ENCODE assay signal across 9 cellular contexts in genomic region chr7:150994141-150994837, GRCh38. TPM values are rescaled to one million over a fixed set of nuclear protein-coding genes. Genes with fewer than 3 reads are reported as not detected.
A peak's percentile ranks its signal among the peaks of the same experiment; 100 is the strongest.
DNase-seq lines count a peak whose midpoint lies in the region; ATAC-seq and TF ChIP-seq lines count a peak whose summit lies in the region.
"Had no signal": no experiment of that assay in that cellular context is flagged by ENCODE, and none has a peak within 500 bp of the region (broad histone marks: within the 10 kb centered on the region; RNA-seq: fewer than 3 reads in every experiment).

No MANE protein-coding gene starts in this region.

- POLR2A ChIA-PET in activated CD4-positive, alpha-beta memory T cell treated with anti-CD3 and anti-CD28 coated beads, Interleukin-2, amount 10 ng/mL, durations not matched to agents 7 days and 5 days (lab: Charles Lee), result interaction anchor here (0.8 to 4.1 kb wide), 5 partner anchors 14 to 545 kb away, joined by 3 to 31 read pairs (median 5); no protein-coding TSS in a partner anchor

- peak overlapping the region; percentile 61 for H3K27ac Mint-ChIP-seq in activated CD4-positive, alpha-beta memory T cell treated with anti-CD3 and anti-CD28 coated beads, Interleukin-2, amount 10 ng/mL, durations not matched to agents 7 days and 5 days
- no peak overlapping the region for H3K27ac Mint-ChIP-seq in type B pancreatic cell

- peak overlapping the region in 4 of 5 donors; percentile 38 to 62 (median 46) for H3K9ac ChIP-seq in subcutaneous abdominal adipose tissue (ENCODE audit: low read length in 5 of 5)

- H3K9me3 ChIP-seq in subcutaneous abdominal adipose tissue (ENCODE audit: control insufficient read depth in 5 of 5, low read length in 5 of 5), result peaks cover 0 to 15% (median 0%) of the 10 kb centered on the region in 5 donors

- peak; percentile 48 for DNase-seq in activated CD4-positive, alpha-beta T cell treated with anti-CD3 and anti-CD28 coated beads for 48 hours
- DNase-seq in activated CD4-positive, alpha-beta T cell treated with anti-CD3 and anti-CD28 coated beads, Interleukin-2, amount 50 U/mL, for 1 hour, result no peak
- DNase-seq in activated CD4-positive, alpha-beta memory T cell treated with anti-CD3 and anti-CD28 coated beads, Interleukin-2, amount 10 ng/mL, durations not matched to agents 7 days and 5 days, result peak; percentile 54
- DNase-seq in left colon (no peak), type B pancreatic cell (ENCODE audit: extremely low spot score, unreplicated experiment) (no peak)
- DNase-seq in activated effector memory CD4-positive, alpha-beta T cell treated with Interleukin-2 at 50 U/mL for 16 hours, result no peak
- DNase-seq: NCI-H2081 had no signal

- peaks cover 0 to 16% (median 9%) of the 10 kb centered on the region in 5 donors for H3K36me3 ChIP-seq in subcutaneous abdominal adipose tissue (ENCODE audit: control insufficient read depth in 5 of 5, insufficient read depth in 5 of 5, low read length in 5 of 5)

- intact Hi-C loops in left colon (cut with DNase I, micrococcal nuclease), result no loop called here

- peaks cover 17% of the 10 kb centered on the region for H3K9me3 Mint-ChIP-seq in activated CD4-positive, alpha-beta memory T cell treated with anti-CD3 and anti-CD28 coated beads, Interleukin-2, amount 10 ng/mL, durations not matched to agents 7 days and 5 days
- peaks cover 6% of the 10 kb centered on the region for H3K9me3 Mint-ChIP-seq in type B pancreatic cell

- H3K27me3 Mint-ChIP-seq in activated CD4-positive, alpha-beta memory T cell treated with anti-CD3 and anti-CD28 coated beads, Interleukin-2, amount 10 ng/mL, durations not matched to agents 7 days and 5 days, result peaks cover 10% of the 10 kb centered on the region
- H3K27me3 Mint-ChIP-seq in type B pancreatic cell, result peaks cover 11% of the 10 kb centered on the region

- peak; percentile 58 for ATAC-seq in left colon
- ATAC-seq in HG03175 (IDR thresholded peaks at IDR 0.05; ENCODE audit: unreplicated experiment), result no peak

- H3K36me3 Mint-ChIP-seq in activated CD4-positive, alpha-beta memory T cell treated with anti-CD3 and anti-CD28 coated beads, Interleukin-2, amount 10 ng/mL, durations not matched to agents 7 days and 5 days (ENCODE audit: low read depth), result peaks cover 15% of the 10 kb centered on the region
- no peaks in the 10 kb centered on the region for H3K36me3 Mint-ChIP-seq in type B pancreatic cell

- no peak for TF ChIP-seq CTCF in type B pancreatic cell (conservative IDR thresholded peaks at IDR 0.05)

- peaks cover 4 to 52% (median 33%) of the 10 kb centered on the region in 5 donors for H3K4me1 ChIP-seq in subcutaneous abdominal adipose tissue (ENCODE audit: control insufficient read depth in 5 of 5, insufficient read depth in 5 of 5, low read length in 5 of 5)

- peaks cover 43% of the 10 kb centered on the region for H3K4me1 Mint-ChIP-seq in activated CD4-positive, alpha-beta memory T cell treated with anti-CD3 and anti-CD28 coated beads, Interleukin-2, amount 10 ng/mL, durations not matched to agents 7 days and 5 days
- H3K4me1 Mint-ChIP-seq in type B pancreatic cell (ENCODE audit: unreplicated experiment), result peaks cover 12% of the 10 kb centered on the region

- H3K27ac ChIP-seq in subcutaneous abdominal adipose tissue (ENCODE audit: low read depth, low read length), result peak overlapping the region; percentile 67

- H3K27me3 ChIP-seq in subcutaneous abdominal adipose tissue (ENCODE audit: control insufficient read depth in 5 of 5, insufficient read depth in 4 of 5, low read length in 5 of 5), result peaks cover 0 to 6% (median 0%) of the 10 kb centered on the region in 5 donors

- H3K4me3 Mint-ChIP-seq in activated CD4-positive, alpha-beta memory T cell treated with anti-CD3 and anti-CD28 coated beads, Interleukin-2, amount 10 ng/mL, durations not matched to agents 7 days and 5 days, result no peak overlapping the region
- H3K4me3 Mint-ChIP-seq in type B pancreatic cell, result no peak overlapping the region

- H3K4me3 ChIP-seq in subcutaneous abdominal adipose tissue (ENCODE audit: low read depth in 1 of 5, low read length in 5 of 5), result peak overlapping the region in 4 of 5 donors; percentile 44 to 67 (median 62)

- CTCF ChIA-PET in activated CD4-positive, alpha-beta memory T cell treated with anti-CD3 and anti-CD28 coated beads, Interleukin-2, amount 10 ng/mL, durations not matched to agents 7 days and 5 days (lab: Charles Lee), result interaction anchor here (0.6 to 2.2 kb wide), 9 partner anchors 9 to 228 kb away, joined by 4 to 22 read pairs (median 5); partner anchors contain the start of gene ABCB8

RNA-seq across cellular contexts. Expression of gene NOS3, which starts 3.5 kb away (rescaled TPM):
- 10 to 100 TPM; 27.7 to 30.2 TPM for total RNA-seq in activated CD4-positive, alpha-beta memory T cell treated with anti-CD3 and anti-CD28 coated beads, Interleukin-2, amount 10 ng/mL, durations not matched to agents 7 days and 5 days
- total RNA-seq in left colon, result 1 to 10 TPM; 2.7 to 5.4 TPM
- 0.21 and 1.7 TPM in 2 replicates for total RNA-seq in type B pancreatic cell (ENCODE audit: low replicate concordance)

RNA-seq across cellular contexts. Expression of gene KCNH2, which starts 16.2 kb away (rescaled TPM):
- total RNA-seq in activated CD4-positive, alpha-beta memory T cell treated with anti-CD3 and anti-CD28 coated beads, Interleukin-2, amount 10 ng/mL, durations not matched to agents 7 days and 5 days, result under 1 TPM; 0.15 to 0.38 TPM
- total RNA-seq in left colon (10 to 100 TPM in 1 of 2 donors, under 1 TPM in 1; 0.92 to 10.4 TPM), type B pancreatic cell (ENCODE audit: low replicate concordance) (8.0 and 10.0 TPM in 2 replicates)

RNA-seq across cellular contexts. Expression of gene ATG9B, which starts 30.0 kb away (rescaled TPM):
- total RNA-seq in activated CD4-positive, alpha-beta memory T cell treated with anti-CD3 and anti-CD28 coated beads, Interleukin-2, amount 10 ng/mL, durations not matched to agents 7 days and 5 days, result 1 to 10 TPM; 7.9 to 8.6 TPM
- total RNA-seq in left colon (under 1 TPM in 1 of 2 donors, not detected in 1; 0.22 TPM), type B pancreatic cell (ENCODE audit: low replicate concordance) (33.8 and 53.2 TPM in 2 replicates)

RNA-seq across cellular contexts. Expression of gene ABCB8, which starts 34.0 kb away (rescaled TPM):
- total RNA-seq in activated CD4-positive, alpha-beta memory T cell treated with anti-CD3 and anti-CD28 coated beads, Interleukin-2, amount 10 ng/mL, durations not matched to agents 7 days and 5 days, result 10 to 100 TPM; 51.2 to 53.3 TPM
- total RNA-seq in left colon (10 to 100 TPM; 25.3 to 40.0 TPM), type B pancreatic cell (ENCODE audit: low replicate concordance) (32.7 and 45.5 TPM in 2 replicates)

RNA-seq across cellular contexts. Expression of gene ASIC3, which starts 54.0 kb away (rescaled TPM):
- 1 to 10 TPM; 5.5 to 6.2 TPM for total RNA-seq in activated CD4-positive, alpha-beta memory T cell treated with anti-CD3 and anti-CD28 coated beads, Interleukin-2, amount 10 ng/mL, durations not matched to agents 7 days and 5 days
- 1 to 10 TPM; 1.4 to 2.3 TPM for total RNA-seq in left colon
- total RNA-seq in type B pancreatic cell (ENCODE audit: low replicate concordance), result 2.2 and 4.4 TPM in 2 replicates

Comparison
In these comparisons a context has a peak if more than half of its experiments do, and no peak if none do; other contexts are left out.
1. DNase-seq: peak in activated CD4-positive, alpha-beta T cell treated with anti-CD3 and anti-CD28 coated beads for 48 hours (single experiment) and activated CD4-positive, alpha-beta memory T cell treated with anti-CD3 and anti-CD28 coated beads, Interleukin-2, amount 10 ng/mL, durations not matched to agents 7 days and 5 days (single experiment); none in activated CD4-positive, alpha-beta T cell treated with anti-CD3 and anti-CD28 coated beads, Interleukin-2, amount 50 U/mL, for 1 hour (single experiment), left colon (0 of 2), activated effector memory CD4-positive, alpha-beta T cell treated with Interleukin-2 at 50 U/mL for 16 hours (single experiment) and type B pancreatic cell (single experiment).
2. RNA of gene NOS3, which starts 3.5 kb away (total RNA-seq): 27.7 to 30.2 TPM in activated CD4-positive, alpha-beta memory T cell treated with anti-CD3 and anti-CD28 coated beads, Interleukin-2, amount 10 ng/mL, durations not matched to agents 7 days and 5 days; 2.7 to 5.4 TPM in left colon and 0.21 to 1.7 TPM in type B pancreatic cell; every median in the first group is over 4 times any median in the second.
3. RNA of gene ATG9B, which starts 30.0 kb away (total RNA-seq): 33.8 to 53.2 TPM in type B pancreatic cell and 7.9 to 8.6 TPM in activated CD4-positive, alpha-beta memory T cell treated with anti-CD3 and anti-CD28 coated beads, Interleukin-2, amount 10 ng/mL, durations not matched to agents 7 days and 5 days; 0.22 TPM in left colon; every median in the first group is over 4 times any median in the second.